ENCODE assay signal across 25 cellular contexts in genomic region chr2:228409493-228409892, GRCh38.
"Had no signal": no experiment of that assay in that cellular context is flagged by ENCODE, and none has a peak within 500 bp of the region (broad histone marks: within the 10 kb centered on the region; RNA-seq: fewer than 3 reads in every experiment).

No MANE protein-coding gene starts in this region.

- H3K4me3 ChIP-seq: colonic mucosa, coronary artery, dorsolateral prefrontal cortex, esophagus muscularis mucosa, esophagus squamous epithelium, gastrocnemius medialis, gastroesophageal sphincter, heart left ventricle, heart right ventricle, hepatocyte had no signal

- H3K27me3 ChIP-seq: colonic mucosa, dorsolateral prefrontal cortex, esophagus muscularis mucosa, esophagus squamous epithelium, foreskin keratinocyte, gastrocnemius medialis, gastroesophageal sphincter, heart left ventricle, heart right ventricle, hepatocyte had no signal

- H3K79me2 ChIP-seq: hepatocyte had no signal

- H3K36me3 ChIP-seq: colonic mucosa, esophagus muscularis mucosa, esophagus squamous epithelium, gastrocnemius medialis, gastroesophageal sphincter, heart left ventricle, heart right ventricle had no signal

- H2AFZ ChIP-seq: hepatocyte had no signal

- H3K27ac ChIP-seq: colonic mucosa, coronary artery, epithelial cell of prostate, esophagus muscularis mucosa, esophagus squamous epithelium, foreskin keratinocyte, gastrocnemius medialis, gastroesophageal sphincter, heart left ventricle, heart right ventricle, hepatocyte had no signal

- H3K9me3 ChIP-seq: colonic mucosa, esophagus muscularis mucosa, esophagus squamous epithelium, gastrocnemius medialis, gastroesophageal sphincter, heart left ventricle, heart right ventricle had no signal

- H3K4me1 ChIP-seq: colonic mucosa, esophagus muscularis mucosa, esophagus squamous epithelium, foreskin keratinocyte, gastrocnemius medialis, gastroesophageal sphincter, heart left ventricle, heart right ventricle had no signal

- ATAC-seq: effector memory CD8-positive, alpha-beta T cell; esophagus mucosa; foreskin keratinocyte; gastrocnemius medialis; gastroesophageal sphincter; heart left ventricle; heart right ventricle had no signal

- H3K4me2 ChIP-seq: hepatocyte had no signal

- DNase-seq: colonic mucosa; cortex of kidney; dermis blood vessel endothelial cell; dorsolateral prefrontal cortex; effector CD4-positive, alpha-beta T cell; effector CD8-positive, alpha-beta T cell; effector memory CD4-positive, alpha-beta T cell; effector memory CD8-positive, alpha-beta T cell; endodermal cell; erythroblast; esophagus squamous epithelium; foreskin keratinocyte; foreskin melanocyte; gastrocnemius medialis; glutamatergic neuron; head of caudate nucleus; heart left ventricle; heart right ventricle; hippocampal formation had no signal
